ENCODE assay signal across 1 cellular context in the genomic region with DNA sequence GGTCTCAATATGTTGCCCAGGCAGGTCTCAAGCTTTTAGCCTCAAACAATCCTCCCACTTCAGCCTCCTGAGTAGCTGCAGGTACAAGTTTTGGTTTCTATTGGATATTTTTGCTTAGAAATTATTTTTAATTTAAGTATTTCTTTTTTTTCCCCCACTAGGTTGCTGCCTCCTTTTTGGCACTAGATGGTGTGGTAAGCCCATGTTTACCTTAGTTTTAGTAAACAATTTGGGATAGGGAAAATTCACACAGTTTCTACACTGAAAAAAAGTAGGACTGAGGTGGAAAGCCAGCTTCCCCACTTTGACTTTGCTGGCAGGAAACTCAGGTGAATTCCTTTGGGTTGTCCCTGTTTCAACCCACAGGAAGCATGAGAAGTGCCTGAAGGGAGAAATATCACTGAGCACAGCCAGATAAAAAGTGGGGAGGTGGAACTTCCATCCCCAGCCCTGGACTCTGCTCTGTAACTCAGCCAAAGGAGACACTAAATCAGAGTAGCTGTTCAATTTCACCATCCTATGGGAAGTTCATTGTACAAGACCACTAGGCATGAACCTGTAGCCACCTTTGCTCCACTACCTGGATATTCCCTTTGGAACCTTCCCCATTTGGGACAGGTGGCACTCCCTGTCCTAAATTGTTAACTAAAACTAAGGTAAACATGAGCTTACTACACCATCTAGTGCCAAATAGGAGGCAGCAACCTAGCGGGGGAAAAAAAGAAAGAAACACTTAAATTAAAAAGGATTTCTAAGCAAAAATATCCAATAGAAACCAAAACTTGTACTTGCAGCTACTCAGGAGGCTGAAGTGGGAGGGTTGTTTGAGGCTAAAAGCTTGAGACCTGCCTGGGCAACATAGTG.
TF ChIP-seq lines count a peak whose summit lies in the region.

No MANE protein-coding gene starts in this region.

TF ChIP-seq in WTC11, 78 proteins besides CTCF, POLR2A, EP300 and RAD21 (continued from another document):
- TF ChIP-seq, protein P1, sequence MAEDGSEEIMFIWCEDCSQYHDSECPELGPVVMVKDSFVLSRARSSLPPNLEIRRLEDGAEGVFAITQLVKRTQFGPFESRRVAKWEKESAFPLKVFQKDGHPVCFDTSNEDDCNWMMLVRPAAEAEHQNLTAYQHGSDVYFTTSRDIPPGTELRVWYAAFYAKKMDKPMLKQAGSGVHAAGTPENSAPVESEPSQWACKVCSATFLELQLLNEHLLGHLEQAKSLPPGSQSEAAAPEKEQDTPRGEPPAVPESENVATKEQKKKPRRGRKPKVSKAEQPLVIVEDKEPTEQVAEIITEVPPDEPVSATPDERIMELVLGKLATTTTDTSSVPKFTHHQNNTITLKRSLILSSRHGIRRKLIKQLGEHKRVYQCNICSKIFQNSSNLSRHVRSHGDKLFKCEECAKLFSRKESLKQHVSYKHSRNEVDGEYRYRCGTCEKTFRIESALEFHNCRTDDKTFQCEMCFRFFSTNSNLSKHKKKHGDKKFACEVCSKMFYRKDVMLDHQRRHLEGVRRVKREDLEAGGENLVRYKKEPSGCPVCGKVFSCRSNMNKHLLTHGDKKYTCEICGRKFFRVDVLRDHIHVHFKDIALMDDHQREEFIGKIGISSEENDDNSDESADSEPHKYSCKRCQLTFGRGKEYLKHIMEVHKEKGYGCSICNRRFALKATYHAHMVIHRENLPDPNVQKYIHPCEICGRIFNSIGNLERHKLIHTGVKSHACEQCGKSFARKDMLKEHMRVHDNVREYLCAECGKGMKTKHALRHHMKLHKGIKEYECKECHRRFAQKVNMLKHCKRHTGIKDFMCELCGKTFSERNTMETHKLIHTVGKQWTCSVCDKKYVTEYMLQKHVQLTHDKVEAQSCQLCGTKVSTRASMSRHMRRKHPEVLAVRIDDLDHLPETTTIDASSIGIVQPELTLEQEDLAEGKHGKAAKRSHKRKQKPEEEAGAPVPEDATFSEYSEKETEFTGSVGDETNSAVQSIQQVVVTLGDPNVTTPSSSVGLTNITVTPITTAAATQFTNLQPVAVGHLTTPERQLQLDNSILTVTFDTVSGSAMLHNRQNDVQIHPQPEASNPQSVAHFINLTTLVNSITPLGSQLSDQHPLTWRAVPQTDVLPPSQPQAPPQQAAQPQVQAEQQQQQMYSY (CRISPR knock-in tag; IDR thresholded peaks at IDR 0.05): no peak
- TF ChIP-seq MXD4 (CRISPR knock-in tag; IDR thresholded peaks at IDR 0.05; ENCODE audit: borderline replicate concordance) (no peak), ZNF423 (CRISPR knock-in tag; IDR thresholded peaks at IDR 0.05) (no peak)
- TF ChIP-seq, protein P2, sequence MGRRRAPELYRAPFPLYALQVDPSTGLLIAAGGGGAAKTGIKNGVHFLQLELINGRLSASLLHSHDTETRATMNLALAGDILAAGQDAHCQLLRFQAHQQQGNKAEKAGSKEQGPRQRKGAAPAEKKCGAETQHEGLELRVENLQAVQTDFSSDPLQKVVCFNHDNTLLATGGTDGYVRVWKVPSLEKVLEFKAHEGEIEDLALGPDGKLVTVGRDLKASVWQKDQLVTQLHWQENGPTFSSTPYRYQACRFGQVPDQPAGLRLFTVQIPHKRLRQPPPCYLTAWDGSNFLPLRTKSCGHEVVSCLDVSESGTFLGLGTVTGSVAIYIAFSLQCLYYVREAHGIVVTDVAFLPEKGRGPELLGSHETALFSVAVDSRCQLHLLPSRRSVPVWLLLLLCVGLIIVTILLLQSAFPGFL (CRISPR knock-in tag; IDR thresholded peaks at IDR 0.05; ENCODE audit: borderline replicate concordance): no peak
